Comparison of ENCODE assay signal across 16 cellular contexts in the genomic region with DNA sequence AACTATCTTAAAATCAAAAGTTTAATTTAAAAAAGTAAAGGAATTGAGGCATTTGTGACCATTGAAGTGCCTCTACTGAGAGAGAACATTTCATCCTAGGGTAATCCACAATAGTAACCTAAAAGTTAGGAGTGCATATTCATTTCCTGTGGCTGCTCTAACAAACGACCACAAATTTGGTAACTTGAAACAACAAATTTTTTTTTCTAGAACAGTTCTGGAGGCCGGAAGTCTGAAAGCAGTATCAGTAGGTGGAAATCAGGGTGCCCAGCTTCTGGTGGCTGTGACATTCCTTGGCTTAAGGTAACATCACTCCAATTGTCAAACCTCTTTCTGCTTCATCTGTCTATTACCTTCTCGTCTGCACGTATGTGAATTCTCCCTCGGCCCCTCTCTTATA.
DNase-seq lines count a peak whose midpoint lies in the region; ATAC-seq and TF ChIP-seq lines count a peak whose summit lies in the region.
"Had no signal": no experiment of that assay in that cellular context is flagged by ENCODE, and none has a peak within 500 bp of the region (broad histone marks: within the 10 kb centered on the region; RNA-seq: fewer than 3 reads in every experiment).

No MANE protein-coding gene starts in this region.

- peak overlapping the region; percentile 3 for H3K27ac Mint-ChIP-seq in activated CD8-positive, alpha-beta T cell treated with anti-CD3 and anti-CD28 coated beads for 36 hours
- H3K27ac Mint-ChIP-seq: activated B cell treated with CpG ODN at 0.5 μM for 24 hours; T-helper 1 cell treated with Interleukin-12 subunit alpha and Interleukin-12 subunit beta and Interleukin-4 antibody, amounts not matched to agents 30 μg/mL and 1 μg/mL, for 36 hours had no signal

- no peak overlapping the region for H3K4me2 ChIP-seq in parathyroid adenoma (ENCODE audit: low read length)
- H3K4me2 ChIP-seq: PC-9 had no signal

- no peaks in the 10 kb centered on the region for H3K9me3 ChIP-seq in parathyroid adenoma (ENCODE audit: control insufficient read depth, low read length)
- H3K9me3 ChIP-seq in psoas muscle: no peaks in the 10 kb centered on the region
- H3K9me3 ChIP-seq: heart left ventricle, left ventricle myocardium inferior had no signal

- H3K27me3 Mint-ChIP-seq in activated CD8-positive, alpha-beta T cell treated with anti-CD3 and anti-CD28 coated beads for 36 hours: no peaks in the 10 kb centered on the region

- no peak overlapping the region for H3K9ac ChIP-seq in parathyroid adenoma

- POLR2A ChIA-PET in activated CD8-positive, alpha-beta T cell treated with anti-CD3 and anti-CD28 coated beads for 36 hours (lab: Charles Lee): no interaction called here

- TF ChIP-seq CTCF in activated CD8-positive, alpha-beta T cell treated with anti-CD3 and anti-CD28 coated beads for 36 hours (IDR thresholded peaks at IDR 0.05): no peak
- TF ChIP-seq CTCF in parathyroid adenoma (IDR thresholded peaks at IDR 0.05): no peak
- no peak for TF ChIP-seq CTCF in psoas muscle (IDR thresholded peaks at IDR 0.05)

- H3K27ac ChIP-seq in parathyroid adenoma (no peak overlapping the region), psoas muscle (no peak overlapping the region)
- H3K27ac ChIP-seq: heart left ventricle, left ventricle myocardium inferior, PC-9 had no signal

- H3K4me1 ChIP-seq in parathyroid adenoma: peaks cover 33% of the 10 kb centered on the region
- H3K4me1 ChIP-seq in psoas muscle: peaks cover 4% of the 10 kb centered on the region
- H3K4me1 ChIP-seq: left ventricle myocardium inferior had no signal

- intact Hi-C loops in activated CD8-positive, alpha-beta T cell treated with anti-CD3 and anti-CD28 coated beads for 36 hours (cut with micrococcal nuclease): no loop called here
- intact Hi-C loops in psoas muscle (cut with DNase I): no loop called here

- ATAC-seq in activated CD8-positive, alpha-beta T cell treated with anti-CD3 and anti-CD28 coated beads for 36 hours: peak; percentile 58
- no peak for ATAC-seq in psoas muscle
- ATAC-seq: heart left ventricle had no signal

- no peaks in the 10 kb centered on the region for H3K36me3 Mint-ChIP-seq in activated CD8-positive, alpha-beta T cell treated with anti-CD3 and anti-CD28 coated beads for 36 hours (ENCODE audit: low read depth)

- H3K36me3 ChIP-seq in parathyroid adenoma (ENCODE audit: control insufficient read depth, insufficient read depth, low read length) (no peaks in the 10 kb centered on the region), psoas muscle (ENCODE audit: insufficient read depth in 1 of 2, low read depth in 1 of 2) (no peaks in the 10 kb centered on the region)
- H3K36me3 ChIP-seq: heart left ventricle, left ventricle myocardium inferior had no signal

- H3K79me2 ChIP-seq in parathyroid adenoma: no peaks in the 10 kb centered on the region

- H3K4me3 ChIP-seq in Jurkat, Clone E6-1 (ENCODE audit: low read length): no peak overlapping the region
- H3K4me3 ChIP-seq in parathyroid adenoma (ENCODE audit: low read depth, low read length): no peak overlapping the region
- H3K4me3 ChIP-seq in psoas muscle: no peak overlapping the region
- H3K4me3 ChIP-seq: heart left ventricle, left ventricle myocardium inferior, PC-9 had no signal

- H3K9me3 Mint-ChIP-seq in activated CD8-positive, alpha-beta T cell treated with anti-CD3 and anti-CD28 coated beads for 36 hours: no peaks in the 10 kb centered on the region
- H3K9me3 Mint-ChIP-seq: activated B cell treated with CpG ODN at 0.5 μM for 24 hours had no signal

- CTCF ChIA-PET in activated CD8-positive, alpha-beta T cell treated with anti-CD3 and anti-CD28 coated beads for 36 hours (lab: Charles Lee): no interaction called here

- H2AFZ ChIP-seq in parathyroid adenoma: peak overlapping the region; percentile 6
- H2AFZ ChIP-seq: PC-9 had no signal

- peak; percentile 3 for DNase-seq in activated effector memory CD4-positive, alpha-beta T cell treated with Interleukin-2 at 50 U/mL for 16 hours
- DNase-seq in activated effector memory CD4-positive, alpha-beta T cell treated with anti-CD3 and anti-CD28 coated beads, Interleukin-2, amount 50 U/mL, for 16 hours: no peak
- peak; percentile 83 for DNase-seq in Jurkat, Clone E6-1 (ENCODE audit: low read depth, low spot score)
- no peak for DNase-seq in activated CD8-positive, alpha-beta T cell treated with anti-CD3 and anti-CD28 coated beads for 36 hours
- no peak for DNase-seq in epidermal melanocyte (ENCODE audit: insufficient read length, low spot score)
- no peak for DNase-seq in psoas muscle
- no peak for DNase-seq in AG20443 (ENCODE audit: low spot score)
- DNase-seq: activated B cell treated with CpG ODN at 0.5 μM for 24 hours; activated naive CD4-positive, alpha-beta T cell treated with anti-CD3 and anti-CD28 coated beads, Interleukin-2, amount 50 U/mL, for 16 hours; H7; heart left ventricle; left ventricle myocardium inferior; PC-9; SIG-M5 had no signal

- no peak overlapping the region for H3K4me3 Mint-ChIP-seq in activated CD8-positive, alpha-beta T cell treated with anti-CD3 and anti-CD28 coated beads for 36 hours
- H3K4me3 Mint-ChIP-seq: activated B cell treated with CpG ODN at 0.5 μM for 24 hours; T-helper 1 cell treated with Interleukin-12 subunit alpha and Interleukin-12 subunit beta and Interleukin-4 antibody, amounts not matched to agents 30 μg/mL and 1 μg/mL, for 36 hours had no signal

- 78 to 82% (median 82%) methylated on average over 5 of the region's 5 CpGs for WGBS in psoas muscle, 3 donors

- H3K27me3 ChIP-seq in parathyroid adenoma (ENCODE audit: control insufficient read depth, insufficient read depth, low read length) (no peaks in the 10 kb centered on the region), psoas muscle (ENCODE audit: insufficient read depth in 3 of 3, low read length in 2 of 3) (no peaks in the 10 kb centered on the region)
- H3K27me3 ChIP-seq: heart left ventricle had no signal

- peaks cover 28% of the 10 kb centered on the region for H3K4me1 Mint-ChIP-seq in activated CD8-positive, alpha-beta T cell treated with anti-CD3 and anti-CD28 coated beads for 36 hours (ENCODE audit: low read depth)
- H3K4me1 Mint-ChIP-seq: activated B cell treated with CpG ODN at 0.5 μM for 24 hours had no signal

Comparison
In these comparisons a context has a peak if more than half of its experiments do, and no peak if none do; other contexts are left out.
1. DNase-seq: peak in activated effector memory CD4-positive, alpha-beta T cell treated with Interleukin-2 at 50 U/mL for 16 hours (single experiment) and Jurkat, Clone E6-1 (single experiment); none in activated effector memory CD4-positive, alpha-beta T cell treated with anti-CD3 and anti-CD28 coated beads, Interleukin-2, amount 50 U/mL, for 16 hours (single experiment), activated CD8-positive, alpha-beta T cell treated with anti-CD3 and anti-CD28 coated beads for 36 hours (single experiment), epidermal melanocyte (single experiment), psoas muscle (0 of 2) and AG20443 (single experiment).